32 cellular contexts compared by ENCODE assay signal in the genomic region with DNA sequence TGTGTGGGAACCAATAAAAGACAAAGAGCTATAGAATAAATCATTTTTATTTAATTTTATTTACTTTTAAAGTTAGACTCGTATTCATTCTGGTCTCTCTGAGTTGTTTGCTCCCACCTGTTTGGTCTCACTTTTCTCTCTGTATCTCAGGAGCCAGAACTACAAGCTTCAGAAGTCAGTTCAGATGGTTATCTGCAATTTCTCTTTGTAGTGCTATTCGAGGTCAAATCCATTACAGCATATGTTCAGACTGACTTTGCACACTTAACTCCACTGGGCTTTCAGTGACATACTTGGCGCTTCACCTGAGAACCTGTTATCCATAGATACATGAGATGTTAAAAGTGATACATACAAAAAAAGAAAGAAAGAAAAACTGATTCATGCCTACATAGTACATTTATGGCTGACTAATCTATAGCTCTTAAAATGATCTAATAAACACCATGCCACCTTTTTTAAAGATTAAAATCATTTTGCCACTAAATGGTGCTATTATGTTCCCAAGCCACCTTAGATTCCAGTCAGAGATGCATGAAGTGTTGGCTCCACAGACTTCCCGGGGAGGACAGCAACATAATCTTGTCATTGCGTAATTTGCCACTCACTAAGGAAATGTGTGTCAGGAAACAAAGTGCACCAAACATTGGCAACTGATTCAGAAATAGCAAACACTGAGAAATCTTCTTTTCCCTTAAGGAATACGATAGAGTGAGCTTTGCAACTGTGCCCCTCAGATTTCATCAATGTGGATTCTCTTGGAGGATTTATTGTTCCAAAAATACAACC.
DNase-seq lines count a peak whose midpoint lies in the region; ATAC-seq, FAIRE-seq and TF ChIP-seq lines count a peak whose summit lies in the region.
"Had no signal": no experiment of that assay in that cellular context is flagged by ENCODE, and none has a peak within 500 bp of the region (broad histone marks: within the 10 kb centered on the region; RNA-seq: fewer than 3 reads in every experiment).

No MANE protein-coding gene starts in this region.

- DNase-seq in A673 (ENCODE audit: low spot score) (peak; percentile 50), HTR-8/SVneo (ENCODE audit: insufficient read length, low spot score) (peak; percentile 3), SK-N-DZ (ENCODE audit: low spot score) (peak; percentile 59), mucosa of gallbladder (ENCODE audit: low spot score) (no peak)
- no peak for DNase-seq in activated CD4-positive, alpha-beta T cell treated with anti-CD3 and anti-CD28 coated beads, Interleukin-2, amount 10 ng/mL, durations not matched to agents 7 days and 5 days
- no peak for DNase-seq in activated naive CD4-positive, alpha-beta T cell (lab: John Stamatoyannopoulos, UW)
- DNase-seq: activated CD8-positive, alpha-beta T cell treated with anti-CD3 and anti-CD28 coated beads, Interleukin-2, amount 10 ng/mL, durations not matched to agents 7 days and 5 days; activated naive CD4-positive, alpha-beta T cell treated with anti-CD3 and anti-CD28 coated beads, Interleukin-2, amount 50 U/mL, for 16 hours; amygdala; DMS153; effector CD4-positive, alpha-beta T cell; NCI-H1105 treated with DMSO at 0.1 percent for 48 hours; NCI-H1930; NCI-H2227 treated with DMSO at 0.1 percent for 48 hours; NCI-H748 treated with DMSO at 0.1 percent for 48 hours; ovary; RPMI8226; stimulated activated naive CD4-positive, alpha-beta T cell; upper lobe of left lung had no signal

- no peaks in the 10 kb centered on the region for H3K36me3 ChIP-seq in A673 (ENCODE audit: insufficient read depth, low read length, poor library complexity, severe bottlenecking)
- H3K36me3 ChIP-seq: BLaER1 treated with 17β-estradiol and CSF1 and Interleukin-3, amounts not matched to agents 10 nM and 100 nM; ovary; SJSA1; suprapubic skin; upper lobe of left lung had no signal

- H3K9me3 ChIP-seq in A673 (ENCODE audit: low read depth, low read length, poor library complexity, severe bottlenecking), result no peaks in the 10 kb centered on the region
- H3K9me3 ChIP-seq: BLaER1 treated with 17β-estradiol and CSF1 and Interleukin-3, amounts not matched to agents 10 nM and 100 nM; ovary; SJSA1; suprapubic skin; upper lobe of left lung had no signal

- H3K4me3 ChIP-seq in A673 (ENCODE audit: low read depth, low read length, poor library complexity, severe bottlenecking), result no peak overlapping the region
- H3K4me3 ChIP-seq: BLaER1 treated with 17β-estradiol and CSF1 and Interleukin-3, amounts not matched to agents 10 nM and 100 nM; ovary; SJSA1; smooth muscle cell; suprapubic skin; upper lobe of left lung had no signal

- no peak for ATAC-seq in GM18870 (IDR thresholded peaks at IDR 0.05; ENCODE audit: unreplicated experiment)
- ATAC-seq: activated CD8-positive, alpha-beta T cell treated with anti-CD3 and anti-CD28 coated beads, Interleukin-2, amount 10 ng/mL, durations not matched to agents 7 days and 5 days; HCT116 had no signal

- POLR2A ChIA-PET in A673 (lab: Charles Lee; ENCODE audit: low non-redundant PET), result no interaction called here
- POLR2A ChIA-PET in activated CD4-positive, alpha-beta T cell treated with anti-CD3 and anti-CD28 coated beads, Interleukin-2, amount 10 ng/mL, durations not matched to agents 7 days and 5 days (lab: Charles Lee), result no interaction called here

- H3K27me3 Mint-ChIP-seq in activated CD4-positive, alpha-beta T cell treated with anti-CD3 and anti-CD28 coated beads, Interleukin-2, amount 10 ng/mL, durations not matched to agents 7 days and 5 days, result no peaks in the 10 kb centered on the region
- H3K27me3 Mint-ChIP-seq: IgD-negative memory B cell had no signal

- intact Hi-C loops in A673 (cut with micrococcal nuclease; ENCODE audit: unreplicated experiment), result no loop called here

- H3K27me3 ChIP-seq in A673 (replicated peaks; ENCODE audit: insufficient read depth, low read depth, low read length, poor library complexity), result no peaks in the 10 kb centered on the region
- H3K27me3 ChIP-seq: BLaER1 treated with 17β-estradiol and CSF1 and Interleukin-3, amounts not matched to agents 10 nM and 100 nM; ovary; SJSA1; suprapubic skin; upper lobe of left lung had no signal

- BruUV-seq in A673 (replicated peaks; lab: Mats Ljungman, UMichigan), result no TSS peak

- H3K27ac ChIP-seq in A673 (ENCODE audit: low read depth, low read length, poor library complexity, severe bottlenecking), result no peak overlapping the region
- H3K27ac ChIP-seq: epithelial cell of prostate, ovary, SJSA1, suprapubic skin, upper lobe of left lung had no signal

- H3K4me1 Mint-ChIP-seq in activated CD4-positive, alpha-beta T cell treated with anti-CD3 and anti-CD28 coated beads, Interleukin-2, amount 10 ng/mL, durations not matched to agents 7 days and 5 days, result no peaks in the 10 kb centered on the region
- H3K4me1 Mint-ChIP-seq: neural crest cell had no signal

- FAIRE-seq in HTR-8/SVneo (lab: Jason Lieb, UNC) (no peak), endometrium (lab: Jason Lieb, UNC) (peak; percentile 4)
- FAIRE-seq: GM12892, TTC549 had no signal

- H3K36me3 Mint-ChIP-seq in activated CD4-positive, alpha-beta T cell treated with anti-CD3 and anti-CD28 coated beads, Interleukin-2, amount 10 ng/mL, durations not matched to agents 7 days and 5 days (ENCODE audit: low read depth), result no peaks in the 10 kb centered on the region
- H3K36me3 Mint-ChIP-seq: IgD-negative memory B cell had no signal

- H3K27ac Mint-ChIP-seq in activated CD4-positive, alpha-beta T cell treated with anti-CD3 and anti-CD28 coated beads, Interleukin-2, amount 10 ng/mL, durations not matched to agents 7 days and 5 days, result no peak overlapping the region
- H3K27ac Mint-ChIP-seq: activated CD8-positive, alpha-beta T cell treated with anti-CD3 and anti-CD28 coated beads, Interleukin-2, amount 10 ng/mL, durations not matched to agents 7 days and 5 days; IgD-negative memory B cell; T-helper 1 cell treated with Interleukin-12 subunit alpha and Interleukin-12 subunit beta and Interleukin-4 antibody, amounts not matched to agents 30 μg/mL and 1 μg/mL, for 36 hours had no signal

- no peak for TF ChIP-seq CTCF in A673 (conservative IDR thresholded peaks at IDR 0.05; ENCODE audit: low read depth, low read length)

- H3K4me1 ChIP-seq in A673 (ENCODE audit: insufficient read depth, low read length, poor library complexity, severe bottlenecking), result no peaks in the 10 kb centered on the region
- H3K4me1 ChIP-seq: SJSA1, suprapubic skin had no signal

- H3K9me3 Mint-ChIP-seq in activated CD4-positive, alpha-beta T cell treated with anti-CD3 and anti-CD28 coated beads, Interleukin-2, amount 10 ng/mL, durations not matched to agents 7 days and 5 days, result no peaks in the 10 kb centered on the region
- H3K9me3 Mint-ChIP-seq: neural crest cell; T-helper 1 cell treated with Interleukin-12 subunit alpha and Interleukin-12 subunit beta and Interleukin-4 antibody, amounts not matched to agents 30 μg/mL and 1 μg/mL, for 36 hours had no signal

- CTCF ChIA-PET in A673 (lab: Charles Lee), result no interaction called here
- CTCF ChIA-PET in activated CD4-positive, alpha-beta T cell treated with anti-CD3 and anti-CD28 coated beads, Interleukin-2, amount 10 ng/mL, durations not matched to agents 7 days and 5 days (lab: Charles Lee), result interaction anchor here (0.6 kb wide), 1 partner anchor 854 kb away, joined by 5 read pairs; no protein-coding TSS in a partner anchor

- H3K4me3 Mint-ChIP-seq in activated CD4-positive, alpha-beta T cell treated with anti-CD3 and anti-CD28 coated beads, Interleukin-2, amount 10 ng/mL, durations not matched to agents 7 days and 5 days, result no peak overlapping the region
- H3K4me3 Mint-ChIP-seq: activated CD8-positive, alpha-beta T cell treated with anti-CD3 and anti-CD28 coated beads, Interleukin-2, amount 10 ng/mL, durations not matched to agents 7 days and 5 days; IgD-negative memory B cell; neural crest cell; T-helper 1 cell treated with Interleukin-12 subunit alpha and Interleukin-12 subunit beta and Interleukin-4 antibody, amounts not matched to agents 30 μg/mL and 1 μg/mL, for 36 hours had no signal

Comparison
In these comparisons a context has a peak if more than half of its experiments do, and no peak if none do; other contexts are left out.
1. DNase-seq: peak in A673 (single experiment), HTR-8/SVneo (single experiment) and SK-N-DZ (single experiment); none in activated CD4-positive, alpha-beta T cell treated with anti-CD3 and anti-CD28 coated beads, Interleukin-2, amount 10 ng/mL, durations not matched to agents 7 days and 5 days (single experiment), mucosa of gallbladder (single experiment) and activated naive CD4-positive, alpha-beta T cell (0 of 4).